ENCODE assay signal across 8 cellular contexts in genomic region chr3:151838574-151839312, GRCh38. TPM values are rescaled to one million over a fixed set of nuclear protein-coding genes. Genes with fewer than 3 reads are reported as not detected.
DNase-seq lines count a peak whose midpoint lies in the region; ATAC-seq, FAIRE-seq and TF ChIP-seq lines count a peak whose summit lies in the region.

No MANE protein-coding gene starts in this region.

- H3K4me2 ChIP-seq in keratinocyte (ENCODE audit: control insufficient read depth, extremely low read depth, insufficient read depth, low read depth, low read length), result peak overlapping the region; percentile 46

- no peak overlapping the region for H3K4me3 ChIP-seq in Jurkat, Clone E6-1 (ENCODE audit: low read length)
- peak overlapping the region; percentile 15 to 54 (median 18) for H3K4me3 ChIP-seq in breast epithelium
- H3K4me3 ChIP-seq in keratinocyte (ENCODE audit: control insufficient read depth in 2 of 3, extremely low read depth in 1 of 3, insufficient read depth in 2 of 3, low read depth in 1 of 3, low read length in 3 of 3), result peak overlapping the region in 1 of 3 experiments; percentile 7

- H4K20me1 ChIP-seq in keratinocyte (ENCODE audit: control insufficient read depth, extremely low read depth, insufficient read depth, low read length), result no peaks in the 10 kb centered on the region

- FAIRE-seq in keratinocyte (lab: Jason Lieb, UNC), result peak; percentile 77

- TF ChIP-seq CTCF in breast epithelium (IDR thresholded peaks at IDR 0.05), result peak; percentile 67 to 74 (median 71)
- TF ChIP-seq CTCF in keratinocyte (optimal IDR thresholded peaks at IDR 0.05 in 1 of 3, IDR thresholded peaks at IDR 0.05 in 1 of 3, conservative IDR thresholded peaks at IDR 0.05 in 1 of 3; ENCODE audit: extremely low read depth in 1 of 3, insufficient read depth in 2 of 3, low read length in 3 of 3), result peak; percentile 60 to 64 (median 63)

- dilution Hi-C loops in keratinocyte (cut with MboI; ENCODE audit: extremely low pct_ligation_motif_present, low sequenced_read_pairs), result no loop called here

- no peak for TF ChIP-seq POLR2A in breast epithelium (IDR thresholded peaks at IDR 0.05)

- no peaks in the 10 kb centered on the region for H3K27me3 ChIP-seq in breast epithelium
- H3K27me3 ChIP-seq in keratinocyte (ENCODE audit: control insufficient read depth, extremely low read depth, insufficient read depth, low read length), result no peaks in the 10 kb centered on the region

- H3K9me1 ChIP-seq in keratinocyte (ENCODE audit: control insufficient read depth, extremely low read depth, insufficient read depth, low read length), result no peaks in the 10 kb centered on the region

- intact Hi-C loops in breast epithelium (cut with DNase I; ENCODE audit: low total_unique reads), result no loop called here

- H3K36me3 ChIP-seq in breast epithelium (no peaks in the 10 kb centered on the region), keratinocyte (ENCODE audit: control insufficient read depth in 2 of 2, extremely low read depth in 1 of 2, insufficient read depth in 2 of 2, low read length in 2 of 2) (no peaks in the 10 kb centered on the region)

- H3K4me1 ChIP-seq in breast epithelium (no peaks in the 10 kb centered on the region), keratinocyte (ENCODE audit: control insufficient read depth, extremely low read depth, insufficient read depth, low read length) (peaks cover 17% of the 10 kb centered on the region)

- H3K9me3 ChIP-seq in breast epithelium (no peaks in the 10 kb centered on the region), keratinocyte (ENCODE audit: control insufficient read depth, low read depth, low read length) (no peaks in the 10 kb centered on the region)

- peak; percentile 81 for ATAC-seq in GM21367 (IDR thresholded peaks at IDR 0.05; ENCODE audit: unreplicated experiment)
- no peak for ATAC-seq in HG03045 (IDR thresholded peaks at IDR 0.05; ENCODE audit: unreplicated experiment)

- H3K27ac ChIP-seq in breast epithelium, result no peak overlapping the region
- no peak overlapping the region for H3K27ac ChIP-seq in keratinocyte (ENCODE audit: control insufficient read depth, insufficient read depth, low read length)

- peak; percentile 86 for DNase-seq in EH (ENCODE audit: low read depth)
- DNase-seq in Jurkat, Clone E6-1 (ENCODE audit: low read depth, low spot score), result peak; percentile 54
- DNase-seq in OCI-M1 (lab: John Stamatoyannopoulos, UW), result peak; percentile 81
- no peak for DNase-seq in breast epithelium (ENCODE audit: low spot score in 2 of 2)
- peak; percentile 26 for DNase-seq in keratinocyte (ENCODE audit: low read depth, low spot score)
- peak; percentile 2 to 9 for DNase-seq in stimulated activated CD4-positive, alpha-beta T cell treated with anti-CD3 and anti-CD28 coated beads, Interleukin-4, amount 100 ng/mL, for 48 hours (ENCODE audit: low read depth in 2 of 2)

- H3K79me2 ChIP-seq in keratinocyte (ENCODE audit: control insufficient read depth, insufficient read depth, low read length), result no peaks in the 10 kb centered on the region

- no peak overlapping the region for H2AFZ ChIP-seq in keratinocyte (ENCODE audit: control insufficient read depth, low read length)

- no peak overlapping the region for H3K9ac ChIP-seq in keratinocyte (ENCODE audit: control insufficient read depth, extremely low read depth, insufficient read depth, low read length)

RNA-seq across cellular contexts. Expression of gene AADAC, which starts 24.8 kb away (rescaled TPM):
- polyA plus RNA-seq in Jurkat, Clone E6-1 (2012; ENCODE audit: insufficient read depth, insufficient read length), result not detected
- total RNA-seq in breast epithelium, result 1 to 10 TPM in 1 of 3 donors, not detected in 2; 4.5 TPM
- polyA plus RNA-seq in keratinocyte, result 0.28 to 0.68 TPM in 2 of 3 replicates, not detected in the other
- 0.77 TPM for polyA plus RNA-seq in keratinocyte (2011; ENCODE audit: low read depth)
- polyA plus RNA-seq in keratinocyte (2011; cell fraction: cytosol; rRNA removed), result 0.04 TPM in 1 of 2 replicates, not detected in the other
- polyA plus RNA-seq in keratinocyte (2011; cell fraction: nucleus; rRNA removed), result 0.18 and 0.24 TPM in 2 replicates
- 0.62 TPM in 1 of 2 replicates, not detected in the other for polyA plus RNA-seq in keratinocyte (2012; ENCODE audit: low replicate concordance)
- 1.0 TPM in 1 of 3 replicates, not detected in the others for polyA minus RNA-seq in keratinocyte
- polyA minus RNA-seq in keratinocyte (2011; cell fraction: cytosol; rRNA and poly(A)+ RNA removed), result not detected
- polyA minus RNA-seq in keratinocyte (2011; cell fraction: nucleus; rRNA and poly(A)+ RNA removed), result not detected in 2 replicates

RNA-seq across cellular contexts. Expression of gene SUCNR1, which starts 34.7 kb away (rescaled TPM):
- polyA plus RNA-seq in Jurkat, Clone E6-1 (2012; ENCODE audit: insufficient read depth, insufficient read length), result not detected
- total RNA-seq in breast epithelium, result 1 to 10 TPM in 2 of 3 donors, under 1 TPM in 1; 0.33 to 1.6 (median 1.3) TPM
- polyA plus RNA-seq in keratinocyte, result not detected in 3 replicates
- polyA plus RNA-seq in keratinocyte (2011; ENCODE audit: low read depth), result not detected
- not detected in 2 replicates for polyA plus RNA-seq in keratinocyte (2011; cell fraction: cytosol; rRNA removed)
- not detected in 2 replicates for polyA plus RNA-seq in keratinocyte (2011; cell fraction: nucleus; rRNA removed)
- polyA plus RNA-seq in keratinocyte (2012; ENCODE audit: low replicate concordance), result not detected in 2 replicates
- not detected in 3 replicates for polyA minus RNA-seq in keratinocyte
- not detected for polyA minus RNA-seq in keratinocyte (2011; cell fraction: cytosol; rRNA and poly(A)+ RNA removed)
- polyA minus RNA-seq in keratinocyte (2011; cell fraction: nucleus; rRNA and poly(A)+ RNA removed), result not detected in 2 replicates

Comparison
In these comparisons a context has a peak if more than half of its experiments do, and no peak if none do; other contexts are left out.
1. DNase-seq: peak in EH (single experiment), Jurkat, Clone E6-1 (single experiment), OCI-M1 (single experiment), keratinocyte (single experiment) and stimulated activated CD4-positive, alpha-beta T cell treated with anti-CD3 and anti-CD28 coated beads, Interleukin-4, amount 100 ng/mL, for 48 hours (2 of 2); none in breast epithelium (0 of 2).